25 cellular contexts compared by ENCODE assay signal in the genomic region with DNA sequence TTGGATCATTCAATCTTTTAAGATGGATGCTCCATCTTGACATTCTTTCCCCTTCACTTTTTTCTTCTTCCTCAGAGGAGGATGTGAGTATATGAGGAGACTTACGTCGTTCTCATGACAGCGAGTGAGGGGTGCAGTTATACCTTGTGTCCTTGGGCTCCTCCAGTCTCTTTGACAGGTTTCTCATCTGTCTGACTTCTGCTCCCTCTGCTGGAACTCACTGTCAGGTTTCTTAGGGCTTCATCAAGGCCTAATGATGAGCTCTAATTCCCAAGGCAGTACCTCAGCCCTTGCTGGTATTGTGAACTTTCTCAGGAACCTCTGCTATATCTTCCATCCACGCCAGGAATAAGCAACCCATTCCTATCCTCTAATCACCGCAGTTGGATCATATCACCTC.
DNase-seq lines count a peak whose midpoint lies in the region; ATAC-seq and TF ChIP-seq lines count a peak whose summit lies in the region.
"Had no signal": no experiment of that assay in that cellular context is flagged by ENCODE, and none has a peak within 500 bp of the region (broad histone marks: within the 10 kb centered on the region; RNA-seq: fewer than 3 reads in every experiment).

No MANE protein-coding gene starts in this region.

- H3K9me3 ChIP-seq in SJCRH30 (replicated peaks) = no peaks in the 10 kb centered on the region
- H3K9me3 ChIP-seq: right atrium auricular region, tibial nerve had no signal

- peak; percentile 31 for DNase-seq in DMS53 (lab: John Stamatoyannopoulos, UW)
- DNase-seq in DMS53 treated with DMSO at 0.1 percent for 48 hours (lab: John Stamatoyannopoulos, UW; ENCODE audit: unreplicated experiment) = no peak
- DNase-seq in Jurkat, Clone E6-1 (ENCODE audit: low read depth, low spot score) = peak; percentile 14
- DNase-seq in iPS-NIHi7 (ENCODE audit: extremely low spot score) = peak; percentile 34
- no peak for DNase-seq in SJCRH30
- no peak for DNase-seq in kidney glomerular epithelial cell (lab: John Stamatoyannopoulos, UW)
- DNase-seq: 8988T; activated CD4-positive, CD25-positive, alpha-beta regulatory T cell treated with anti-CD3 and anti-CD28 coated beads, Interleukin-2, amount 50 U/mL, for 72 hours; activated naive CD4-positive, alpha-beta T cell treated with Interleukin-2 at 50 U/mL for 16 hours; activated T-cell treated with anti-CD3 and anti-CD28 coated beads, Interleukin-2, amount 50 U/mL, for 48 hours; amniotic stem cell; Calu3; glutamatergic neuron; IMR-90; naive thymus-derived CD8-positive, alpha-beta T cell; stimulated activated CD4-positive, alpha-beta T cell treated with anti-CD3 and anti-CD28 coated beads, Interleukin-4, amount 100 ng/mL, for 4 hours; stimulated activated naive CD8-positive, alpha-beta T cell treated with anti-CD3 and anti-CD28 coated beads, Interleukin-15, Interleukin-2, amounts not matched to agents 100 U/mL and 50 U/mL, for 24 hours; T-helper 9 cell had no signal

- no peak overlapping the region for H3K27ac ChIP-seq in VCaP
- no peak overlapping the region for H3K27ac ChIP-seq in SJCRH30
- H3K27ac ChIP-seq: cardiac muscle cell, right atrium auricular region, tibial nerve had no signal

- H3K4me1 ChIP-seq in SJCRH30 = no peaks in the 10 kb centered on the region
- H3K4me1 ChIP-seq: right atrium auricular region, tibial nerve had no signal

- H3K4me3 ChIP-seq in Jurkat, Clone E6-1 (ENCODE audit: low read length) = no peak overlapping the region
- H3K4me3 ChIP-seq in SJCRH30 = no peak overlapping the region
- H3K4me3 ChIP-seq: cardiac muscle cell, right atrium auricular region, tibial nerve had no signal

- no peak for ATAC-seq in activated CD4-positive, CD25-positive, alpha-beta regulatory T cell treated with anti-CD3 and anti-CD28 coated beads, Interleukin-2, amount 50 U/mL, for 24 hours
- ATAC-seq: left lobe of liver; naive thymus-derived CD8-positive, alpha-beta T cell; SK-N-SH treated with all-trans-retinoic acid at 6 μM for 48 hours; stimulated activated naive CD8-positive, alpha-beta T cell treated with anti-CD3 and anti-CD28 coated beads, Interleukin-15, Interleukin-2, amounts not matched to agents 100 U/mL and 50 U/mL, for 24 hours had no signal

- TF ChIP-seq CTCF in VCaP (conservative IDR thresholded peaks at IDR 0.05) = peak; percentile 64

- H3K36me3 ChIP-seq in SJCRH30 = no peaks in the 10 kb centered on the region
- H3K36me3 ChIP-seq: cardiac muscle cell, right atrium auricular region, tibial nerve had no signal

- peaks cover 2% of the 10 kb centered on the region; the same call in 1 of the 2 replicates for H3K27me3 ChIP-seq in SJCRH30
- H3K27me3 ChIP-seq: cardiac muscle cell, right atrium auricular region, tibial nerve had no signal

Comparison
In these comparisons a context has a peak if more than half of its experiments do, and no peak if none do; other contexts are left out.
1. DNase-seq: peak in DMS53 (single experiment), Jurkat, Clone E6-1 (single experiment) and iPS-NIHi7 (single experiment); none in DMS53 treated with DMSO at 0.1 percent for 48 hours (single experiment), SJCRH30 (0 of 2) and kidney glomerular epithelial cell (single experiment).